Comparison of ENCODE assay signal across 1 cellular context in the genomic region with DNA sequence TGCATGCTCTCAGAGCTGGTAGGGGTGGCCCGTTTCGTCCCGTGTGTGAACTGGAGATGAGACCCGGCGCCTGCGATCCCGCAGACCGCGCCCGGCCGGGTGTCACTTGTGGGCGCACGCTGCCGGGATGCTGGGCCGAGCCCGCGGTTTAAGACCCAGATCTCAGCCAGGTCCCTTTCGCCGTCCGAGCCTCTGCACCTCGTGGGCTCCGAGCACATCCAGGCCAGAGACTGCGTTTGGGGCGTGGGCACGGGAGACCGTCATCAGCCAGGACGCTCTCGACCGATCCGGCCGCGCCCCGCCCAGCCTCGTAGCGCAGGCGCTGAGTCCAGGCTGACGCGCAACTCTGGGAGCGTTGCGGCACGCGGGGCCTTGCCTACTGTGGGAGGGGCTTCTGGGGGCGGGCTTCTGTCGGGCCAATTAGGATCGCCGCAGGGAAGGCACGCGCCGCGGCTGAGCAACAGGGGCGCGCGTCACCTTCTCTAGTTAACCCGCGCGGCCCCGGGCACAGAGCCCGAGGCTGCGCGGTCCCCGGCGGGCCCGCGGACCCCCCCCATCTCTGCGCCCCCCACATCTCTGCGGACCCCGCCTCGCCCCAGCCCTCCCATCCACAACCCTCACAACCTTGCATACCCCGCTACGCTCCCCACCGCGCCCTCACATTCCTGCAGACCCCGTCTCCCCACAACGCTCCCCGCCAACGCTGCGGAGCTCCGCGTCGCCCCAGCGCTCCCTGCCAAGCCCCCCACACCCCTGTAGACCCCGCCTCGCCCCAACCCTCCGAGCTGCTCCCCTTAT.
TF ChIP-seq lines count a peak whose summit lies in the region.

No MANE protein-coding gene starts in this region.

TF ChIP-seq in WTC11, 78 proteins besides CTCF, POLR2A, EP300 and RAD21 (continued from another document and continues in another):
- TF ChIP-seq ARID4B (CRISPR knock-in tag; IDR thresholded peaks at IDR 0.05; ENCODE audit: borderline replicate concordance): peak; percentile 75; the same call in 1 of the 2 replicates
- TF ChIP-seq ZNF532 (CRISPR knock-in tag; IDR thresholded peaks at IDR 0.05; ENCODE audit: borderline replicate concordance): no peak
- TF ChIP-seq PRDM15 (CRISPR knock-in tag; IDR thresholded peaks at IDR 0.05): no peak
- no peak for TF ChIP-seq ATF6 (CRISPR knock-in tag; IDR thresholded peaks at IDR 0.05)
- no peak for TF ChIP-seq EMX1 (CRISPR knock-in tag; IDR thresholded peaks at IDR 0.05)
- peak; percentile 93 for TF ChIP-seq MAX (CRISPR knock-in tag; IDR thresholded peaks at IDR 0.05)
- TF ChIP-seq TEAD4 (CRISPR knock-in tag; IDR thresholded peaks at IDR 0.05): no peak
- peak; percentile 91 for TF ChIP-seq GABPB1 (CRISPR knock-in tag; IDR thresholded peaks at IDR 0.05)
- TF ChIP-seq, protein P1, sequence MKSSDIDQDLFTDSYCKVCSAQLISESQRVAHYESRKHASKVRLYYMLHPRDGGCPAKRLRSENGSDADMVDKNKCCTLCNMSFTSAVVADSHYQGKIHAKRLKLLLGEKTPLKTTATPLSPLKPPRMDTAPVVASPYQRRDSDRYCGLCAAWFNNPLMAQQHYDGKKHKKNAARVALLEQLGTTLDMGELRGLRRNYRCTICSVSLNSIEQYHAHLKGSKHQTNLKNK (CRISPR knock-in tag; IDR thresholded peaks at IDR 0.05): no peak; the same call in 1 of the 2 replicates
- TF ChIP-seq RORB (CRISPR knock-in tag; IDR thresholded peaks at IDR 0.05): no peak
- no peak for TF ChIP-seq GTF2I (CRISPR knock-in tag; conservative IDR thresholded peaks at IDR 0.05)
- TF ChIP-seq JUN (CRISPR knock-in tag; IDR thresholded peaks at IDR 0.05): 0 out of 2 replicates have a peak, but pooled peaks have one; percentile 46
- peak; percentile 81; the same call in 1 of the 2 replicates for TF ChIP-seq CREM (CRISPR knock-in tag; IDR thresholded peaks at IDR 0.05)
- no peak for TF ChIP-seq STAT6 (CRISPR knock-in tag; conservative IDR thresholded peaks at IDR 0.05; ENCODE audit: low read depth)
- peak; percentile 94 for TF ChIP-seq TP53 (CRISPR knock-in tag; IDR thresholded peaks at IDR 0.05)
- TF ChIP-seq ZNF317 (CRISPR knock-in tag; IDR thresholded peaks at IDR 0.05; ENCODE audit: borderline replicate concordance, low read depth): no peak
- peak; percentile 81; the same call in 1 of the 2 replicates for TF ChIP-seq USF1 (CRISPR knock-in tag; IDR thresholded peaks at IDR 0.05)
- TF ChIP-seq NFE2L1 (CRISPR knock-in tag; IDR thresholded peaks at IDR 0.05): no peak
- TF ChIP-seq ZNF263 (CRISPR knock-in tag; IDR thresholded peaks at IDR 0.05; ENCODE audit: low read depth): 0 out of 2 replicates have a peak, but pooled peaks have one; percentile 27
- TF ChIP-seq AFF4 (CRISPR knock-in tag; IDR thresholded peaks at IDR 0.05; ENCODE audit: borderline replicate concordance): no peak
- no peak for TF ChIP-seq ZNF219 (CRISPR knock-in tag; IDR thresholded peaks at IDR 0.05; ENCODE audit: borderline replicate concordance)
